In the genomic region with DNA sequence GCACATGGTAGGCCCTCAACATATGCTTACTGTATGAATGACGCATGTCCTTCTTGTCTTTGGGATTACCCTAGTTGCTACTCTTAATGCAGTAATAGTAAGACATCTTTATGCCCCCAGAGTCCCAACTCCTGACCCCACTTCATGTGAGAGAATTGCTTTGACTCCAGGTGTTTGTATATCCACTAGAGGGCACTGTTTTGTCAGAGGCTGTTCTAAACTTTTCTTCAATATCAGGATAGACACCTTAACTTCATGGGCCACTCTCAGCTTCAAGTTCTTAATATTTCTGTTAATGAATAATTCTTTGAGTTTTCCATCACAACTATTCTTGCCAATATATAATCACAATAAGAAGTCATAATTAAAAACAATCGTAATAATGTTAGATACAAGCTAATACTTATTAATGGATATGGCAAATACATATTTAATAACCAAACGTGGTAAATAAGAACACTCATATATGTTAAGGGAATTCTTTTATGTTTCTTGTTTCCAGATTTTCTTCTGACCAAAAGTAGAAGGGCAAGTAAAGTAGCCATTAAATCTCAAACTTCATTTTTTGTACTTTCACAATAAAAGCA, we compare ENCODE assay signal across 8 cellular contexts.
DNase-seq lines count a peak whose midpoint lies in the region; ATAC-seq, FAIRE-seq and TF ChIP-seq lines count a peak whose summit lies in the region.

No MANE protein-coding gene starts in this region.

- no peak overlapping the region for H3K9ac ChIP-seq in kidney (ENCODE audit: low read length in 2 of 2)

- POLR2A ChIA-PET in HEK293 (lab: Yijun Ruan, JAX) = interaction anchor here (0.6 kb wide), 1 partner anchor 549 kb away, joined by 5 read pairs; no protein-coding TSS in a partner anchor

- H3K9me3 ChIP-seq in HEK293 (ENCODE audit: control insufficient read depth, insufficient read depth, low read depth, low read length) = no peaks in the 10 kb centered on the region
- no peaks in the 10 kb centered on the region for H3K9me3 ChIP-seq in kidney (ENCODE audit: control insufficient read depth in 1 of 2, low read length in 2 of 2)

- no peaks in the 10 kb centered on the region for H3K36me3 ChIP-seq in HEK293 (ENCODE audit: control insufficient read depth in 2 of 2, insufficient read depth in 1 of 2, low read length in 2 of 2)
- no peaks in the 10 kb centered on the region for H3K36me3 ChIP-seq in kidney (ENCODE audit: control insufficient read depth in 1 of 2, insufficient read depth in 2 of 2, low read length in 2 of 2)

- FAIRE-seq in kidney (lab: Jason Lieb, UNC) = no peak

- intact Hi-C loops in kidney (cut with DNase I) = no loop called here

- H3K4me1 ChIP-seq in HEK293 (ENCODE audit: control insufficient read depth, insufficient read depth, low read length) = peaks cover 24% of the 10 kb centered on the region
- no peaks in the 10 kb centered on the region for H3K4me1 ChIP-seq in kidney (ENCODE audit: control insufficient read depth in 1 of 2, insufficient read depth in 1 of 2, low read depth in 1 of 2, low read length in 2 of 2)

- peak; percentile 73 for TF ChIP-seq CTCF in GM10266 (IDR thresholded peaks at IDR 0.05; ENCODE audit: control insufficient read depth, insufficient read depth, low read depth, missing control alignments)
- TF ChIP-seq CTCF in HEK293 (tag by site-specific recombination; IDR thresholded peaks at IDR 0.05) = no peak
- TF ChIP-seq CTCF in kidney (IDR thresholded peaks at IDR 0.05; ENCODE audit: borderline replicate concordance, extremely low read depth, insufficient read depth) = peak; percentile 27

- no peak for ATAC-seq in HG02870 (IDR thresholded peaks at IDR 0.05; ENCODE audit: unreplicated experiment)

- no peak overlapping the region for H3K4me3 ChIP-seq in HEK293 (ENCODE audit: low read depth, low read length)
- no peak overlapping the region for H3K4me3 ChIP-seq in kidney (ENCODE audit: low read length in 2 of 2)

- H3K27ac ChIP-seq in HEK293 (ENCODE audit: extremely low read depth, low read depth, low read length) (no peak overlapping the region), kidney (ENCODE audit: low read depth in 2 of 2, low read length in 2 of 2) (no peak overlapping the region)

- DNase-seq in GM10266 (ENCODE audit: extremely low spot score) (peak; percentile 53), NCI-H2081 treated with DMSO at 0.1 percent for 48 hours (lab: John Stamatoyannopoulos, UW) (peak; percentile 55), amniotic epithelial cell (ENCODE audit: low read depth) (peak; percentile 1), kidney (no peak), HK-2 (ENCODE audit: unreplicated experiment) (no peak)
- DNase-seq in stimulated activated CD4-positive, alpha-beta T cell treated with anti-CD3 and anti-CD28 coated beads, Interleukin-4, amount 100 ng/mL, for 1 hour = no peak

- CTCF ChIA-PET in HEK293 (lab: Yijun Ruan, JAX) = interaction anchor here (0.6 to 2.0 kb wide), 22 partner anchors 11 to 1292 kb away, joined by 3 to 31 read pairs (median 3); no protein-coding TSS in a partner anchor

TF ChIP-seq in HEK293, 187 proteins besides CTCF, POLR2A, EP300 and RAD21:
- TF ChIP-seq ZNF654 (tag by site-specific recombination; IDR thresholded peaks at IDR 0.05; ENCODE audit: low read depth) = peak; percentile 57
- no peak for TF ChIP-seq HIC1 (tag by site-specific recombination; IDR thresholded peaks at IDR 0.05)

Comparison
In these comparisons a context has a peak if more than half of its experiments do, and no peak if none do; other contexts are left out.
1. DNase-seq: peak in GM10266 (single experiment), NCI-H2081 treated with DMSO at 0.1 percent for 48 hours (single experiment) and amniotic epithelial cell (single experiment); none in kidney (single experiment), HK-2 (single experiment) and stimulated activated CD4-positive, alpha-beta T cell treated with anti-CD3 and anti-CD28 coated beads, Interleukin-4, amount 100 ng/mL, for 1 hour (single experiment).